ENCODE assay signal across 21 cellular contexts in genomic region chr17:28325221-28325620, GRCh38. TPM values are rescaled to one million over a fixed set of nuclear protein-coding genes. Genes with fewer than 3 reads are reported as not detected.
DNase-seq lines count a peak whose midpoint lies in the region; ATAC-seq and TF ChIP-seq lines count a peak whose summit lies in the region.
"Had no signal": no experiment of that assay in that cellular context is flagged by ENCODE, and none has a peak within 500 bp of the region (broad histone marks: within the 10 kb centered on the region; RNA-seq: fewer than 3 reads in every experiment).

No MANE protein-coding gene starts in this region.

- H3K36me3 Mint-ChIP-seq in GM23338 (ENCODE audit: low read depth) (peaks cover 71% of the 10 kb centered on the region), endodermal cell (ENCODE audit: low read depth) (peaks cover 54% of the 10 kb centered on the region), progenitor cell of endocrine pancreas (ENCODE audit: insufficient read depth) (peaks cover 17% of the 10 kb centered on the region)
- H3K36me3 Mint-ChIP-seq in activated T-helper 1 cell treated with anti-CD3 and anti-CD28 coated beads, Interleukin-12 subunit alpha, Interleukin-12 subunit beta, Interleukin-2, Interleukin-4 antibody, amounts not matched to agents 30 ng/mL and 10 ng/mL and 1 ng/mL, durations not matched to agents 14 hours and 24 hours and 36 hours (ENCODE audit: low read depth), result peaks cover 36% of the 10 kb centered on the region

- H2AFZ ChIP-seq in GM23338, result no peak overlapping the region

- no peak for TF ChIP-seq CTCF in GM23338 (conservative IDR thresholded peaks at IDR 0.05; ENCODE audit: low read depth in 2 of 2)
- no peak for TF ChIP-seq CTCF in endodermal cell (conservative IDR thresholded peaks at IDR 0.05)
- TF ChIP-seq CTCF in progenitor cell of endocrine pancreas (IDR thresholded peaks at IDR 0.05; ENCODE audit: unreplicated experiment), result no peak

- H3K4me3 ChIP-seq in GM23338 (no peak overlapping the region), endodermal cell (ENCODE audit: low read length) (no peak overlapping the region)
- H3K4me3 ChIP-seq: heart left ventricle, lung, ovary, sigmoid colon had no signal

- intact Hi-C loops in activated T-helper 1 cell treated with anti-CD3 and anti-CD28 coated beads, Interleukin-12 subunit alpha, Interleukin-12 subunit beta, Interleukin-2, Interleukin-4 antibody, amounts not matched to agents 30 ng/mL and 10 ng/mL and 1 ng/mL, durations not matched to agents 14 hours and 24 hours and 36 hours (cut with micrococcal nuclease), result no loop called here

- ATAC-seq in GM23338, result no peak
- ATAC-seq: heart left ventricle; stimulated activated memory B cell treated with anti-CD40 and anti-IgM and Interleukin-4, amounts not matched to agents 10 μg/mL and 1 μg/mL and 100 μg/mL, for 72 hours had no signal

- H3K27me3 ChIP-seq in GM23338 (ENCODE audit: insufficient read depth) (no peaks in the 10 kb centered on the region), endodermal cell (ENCODE audit: control insufficient read depth, insufficient read depth, low read length, poor library complexity, severe bottlenecking) (no peaks in the 10 kb centered on the region)
- H3K27me3 ChIP-seq: BE2C, heart left ventricle, ovary, sigmoid colon had no signal

- peaks cover 28% of the 10 kb centered on the region; the same call in 1 of the 2 replicates for H3F3A ChIP-seq in GM23338 (replicated peaks; ENCODE audit: low read depth)

- no peaks in the 10 kb centered on the region for H3K9me3 ChIP-seq in endodermal cell (ENCODE audit: control insufficient read depth, low read length)
- H3K9me3 ChIP-seq: BE2C, heart left ventricle, ovary, sigmoid colon had no signal

- H3K9me2 ChIP-seq in GM23338 (ENCODE audit: insufficient read depth), result no peaks in the 10 kb centered on the region

- H3K27me3 Mint-ChIP-seq in GM23338 (ENCODE audit: insufficient read depth, low read depth, poor library complexity), result peaks cover 5% of the 10 kb centered on the region
- no peaks in the 10 kb centered on the region for H3K27me3 Mint-ChIP-seq in endodermal cell (ENCODE audit: insufficient read depth)
- H3K27me3 Mint-ChIP-seq in progenitor cell of endocrine pancreas, result no peaks in the 10 kb centered on the region
- H3K27me3 Mint-ChIP-seq in activated T-helper 1 cell treated with anti-CD3 and anti-CD28 coated beads, Interleukin-12 subunit alpha, Interleukin-12 subunit beta, Interleukin-2, Interleukin-4 antibody, amounts not matched to agents 30 ng/mL and 10 ng/mL and 1 ng/mL, durations not matched to agents 14 hours and 24 hours and 36 hours (ENCODE audit: insufficient read depth), result no peaks in the 10 kb centered on the region
- H3K27me3 Mint-ChIP-seq: stimulated activated memory B cell treated with anti-CD40 and anti-IgM and Interleukin-4, amounts not matched to agents 10 μg/mL and 1 μg/mL and 100 μg/mL, for 72 hours had no signal

- peak overlapping the region; percentile 7; the same call in 1 of the 2 replicates for H3K27ac ChIP-seq in GM23338 (ENCODE audit: low read depth)
- peak overlapping the region; percentile 43 for H3K27ac ChIP-seq in endodermal cell (ENCODE audit: low read depth, low read length)
- H3K27ac ChIP-seq: heart left ventricle, ovary, sigmoid colon had no signal

- no peak overlapping the region for H3K9ac ChIP-seq in endodermal cell (ENCODE audit: extremely low read depth, low read length, poor library complexity, severe bottlenecking)

- H3K4me1 Mint-ChIP-seq in GM23338 (peaks cover 26% of the 10 kb centered on the region), endodermal cell (peaks cover 41% of the 10 kb centered on the region), progenitor cell of endocrine pancreas (ENCODE audit: low read depth) (peaks cover 51% of the 10 kb centered on the region)
- H3K4me1 Mint-ChIP-seq in activated T-helper 1 cell treated with anti-CD3 and anti-CD28 coated beads, Interleukin-12 subunit alpha, Interleukin-12 subunit beta, Interleukin-2, Interleukin-4 antibody, amounts not matched to agents 30 ng/mL and 10 ng/mL and 1 ng/mL, durations not matched to agents 14 hours and 24 hours and 36 hours (ENCODE audit: low read depth), result peaks cover 38% of the 10 kb centered on the region

- H3K4me1 ChIP-seq in GM23338 (ENCODE audit: insufficient read depth) (peaks cover 36% of the 10 kb centered on the region), endodermal cell (ENCODE audit: control insufficient read depth, insufficient read depth, low read length) (peaks cover 16% of the 10 kb centered on the region)
- H3K4me1 ChIP-seq: BE2C had no signal

- H3K4me2 ChIP-seq in GM23338, result no peak overlapping the region

- H3K27ac Mint-ChIP-seq in GM23338, result no peak overlapping the region
- H3K27ac Mint-ChIP-seq in endodermal cell, result peak overlapping the region; percentile 46
- H3K27ac Mint-ChIP-seq in progenitor cell of endocrine pancreas, result peak overlapping the region; percentile 19
- H3K27ac Mint-ChIP-seq in activated T-helper 1 cell treated with anti-CD3 and anti-CD28 coated beads, Interleukin-12 subunit alpha, Interleukin-12 subunit beta, Interleukin-2, Interleukin-4 antibody, amounts not matched to agents 30 ng/mL and 10 ng/mL and 1 ng/mL, durations not matched to agents 14 hours and 24 hours and 36 hours, result no peak overlapping the region
- H3K27ac Mint-ChIP-seq: activated naive CD4-positive, alpha-beta T cell treated with anti-CD3 and anti-CD28 coated beads for 36 hours; immature natural killer cell; stimulated activated memory B cell treated with anti-CD40 and anti-IgM and Interleukin-4, amounts not matched to agents 10 μg/mL and 1 μg/mL and 100 μg/mL, for 72 hours had no signal

- H3K9me3 Mint-ChIP-seq in GM23338, result no peaks in the 10 kb centered on the region
- no peaks in the 10 kb centered on the region for H3K9me3 Mint-ChIP-seq in endodermal cell
- no peaks in the 10 kb centered on the region for H3K9me3 Mint-ChIP-seq in progenitor cell of endocrine pancreas (ENCODE audit: low read depth)
- H3K9me3 Mint-ChIP-seq in activated T-helper 1 cell treated with anti-CD3 and anti-CD28 coated beads, Interleukin-12 subunit alpha, Interleukin-12 subunit beta, Interleukin-2, Interleukin-4 antibody, amounts not matched to agents 30 ng/mL and 10 ng/mL and 1 ng/mL, durations not matched to agents 14 hours and 24 hours and 36 hours, result no peaks in the 10 kb centered on the region
- H3K9me3 Mint-ChIP-seq: activated naive CD4-positive, alpha-beta T cell treated with anti-CD3 and anti-CD28 coated beads for 36 hours; immature natural killer cell; stimulated activated memory B cell treated with anti-CD40 and anti-IgM and Interleukin-4, amounts not matched to agents 10 μg/mL and 1 μg/mL and 100 μg/mL, for 72 hours had no signal

- DNase-seq in GM23338 (ENCODE audit: low spot score) (no peak), NCI-H82 (lab: John Stamatoyannopoulos, UW) (peak; percentile 68), endodermal cell (peak; percentile 23), progenitor cell of endocrine pancreas (ENCODE audit: low spot score, unreplicated experiment) (no peak), activated gamma-delta T cell (lab: John Stamatoyannopoulos, UW) (no peak), Kasumi-1 (lab: John Stamatoyannopoulos, UW) (no peak)
- DNase-seq in activated T-helper 1 cell treated with anti-CD3 and anti-CD28 coated beads, Interleukin-12 subunit alpha, Interleukin-12 subunit beta, Interleukin-2, Interleukin-4 antibody, amounts not matched to agents 30 ng/mL and 10 ng/mL and 1 ng/mL, durations not matched to agents 14 hours and 24 hours and 36 hours (ENCODE audit: low spot score), result no peak
- DNase-seq: activated CD4-positive, alpha-beta T cell treated with anti-CD3 and anti-CD28 coated beads, Interleukin-2, amount 50 U/mL, for 4 hours; activated naive CD4-positive, alpha-beta T cell treated with anti-CD3 and anti-CD28 coated beads for 36 hours; BE2C; H7; heart left ventricle; immature natural killer cell; NCI-H1105 treated with DMSO at 0.1 percent for 48 hours; ovary had no signal

- H4K20me1 ChIP-seq in GM23338 (replicated peaks; ENCODE audit: insufficient read depth), result peaks cover 72% of the 10 kb centered on the region

- WGBS in endodermal cell (ENCODE audit: insufficient coverage in 1 of 2, insufficient read length in 1 of 2), 2 experiments, result 89 to 90% methylated on average over 5 of the region's 5 CpGs

- H3K36me3 ChIP-seq in GM23338 (ENCODE audit: insufficient read depth) (peaks cover 22% of the 10 kb centered on the region), endodermal cell (ENCODE audit: control insufficient read depth, insufficient read depth, low read length) (peaks cover 44% of the 10 kb centered on the region)
- H3K36me3 ChIP-seq: ovary had no signal

- no peak overlapping the region; the same call in 2 of the 3 replicates for H3K4me3 Mint-ChIP-seq in GM23338
- H3K4me3 Mint-ChIP-seq in endodermal cell, result no peak overlapping the region
- no peak overlapping the region for H3K4me3 Mint-ChIP-seq in progenitor cell of endocrine pancreas (ENCODE audit: low read depth)
- no peak overlapping the region for H3K4me3 Mint-ChIP-seq in activated T-helper 1 cell treated with anti-CD3 and anti-CD28 coated beads, Interleukin-12 subunit alpha, Interleukin-12 subunit beta, Interleukin-2, Interleukin-4 antibody, amounts not matched to agents 30 ng/mL and 10 ng/mL and 1 ng/mL, durations not matched to agents 14 hours and 24 hours and 36 hours
- H3K4me3 Mint-ChIP-seq: activated naive CD4-positive, alpha-beta T cell treated with anti-CD3 and anti-CD28 coated beads for 36 hours; immature natural killer cell; stimulated activated memory B cell treated with anti-CD40 and anti-IgM and Interleukin-4, amounts not matched to agents 10 μg/mL and 1 μg/mL and 100 μg/mL, for 72 hours had no signal

- H3K79me2 ChIP-seq in GM23338 (replicated peaks; ENCODE audit: insufficient read depth), result peaks cover 60% of the 10 kb centered on the region

RNA-seq across cellular contexts. Expression of gene TMEM97, which starts 6.2 kb away (rescaled TPM):
- total RNA-seq in GM23338 (2014; rRNA removed; shearing (Covaris generic)), result 101 and 106 TPM in 2 replicates
- 216 and 225 TPM in 2 replicates for polyA plus RNA-seq in GM23338 (2016; fragmentation: Nextera tagmentation; extraction: Ambion mirVana)
- total RNA-seq in endodermal cell (10 to 100 TPM; 72.1 to 80.7 TPM), progenitor cell of endocrine pancreas (93.8 and 102 TPM in 2 replicates)
- 137 TPM for polyA plus RNA-seq in endodermal cell (2013, experiment 1 of 2)
- 133 TPM for polyA plus RNA-seq in endodermal cell (2013, experiment 2 of 2)
- total RNA-seq in activated T-helper 1 cell treated with anti-CD3 and anti-CD28 coated beads, Interleukin-12 subunit alpha, Interleukin-12 subunit beta, Interleukin-2, Interleukin-4 antibody, amounts not matched to agents 30 ng/mL and 10 ng/mL and 1 ng/mL, durations not matched to agents 14 hours and 24 hours and 36 hours, result 60.9 and 64.5 TPM in 2 replicates

RNA-seq across cellular contexts. Expression of gene IFT20, which starts 10.1 kb away (rescaled TPM):
- total RNA-seq in GM23338 (2014; rRNA removed; shearing (Covaris generic)), result 6.8 and 13.2 TPM in 2 replicates
- 31.4 and 32.3 TPM in 2 replicates for polyA plus RNA-seq in GM23338 (2016; fragmentation: Nextera tagmentation; extraction: Ambion mirVana)
- total RNA-seq in endodermal cell, result 10 to 100 TPM; 28.9 to 34.3 TPM
- polyA plus RNA-seq in endodermal cell (2013, experiment 1 of 2), result 34.4 TPM
- 35.6 TPM for polyA plus RNA-seq in endodermal cell (2013, experiment 2 of 2)
- total RNA-seq in progenitor cell of endocrine pancreas, result 35.4 and 41.0 TPM in 2 replicates
- total RNA-seq in activated T-helper 1 cell treated with anti-CD3 and anti-CD28 coated beads, Interleukin-12 subunit alpha, Interleukin-12 subunit beta, Interleukin-2, Interleukin-4 antibody, amounts not matched to agents 30 ng/mL and 10 ng/mL and 1 ng/mL, durations not matched to agents 14 hours and 24 hours and 36 hours, result 21.3 and 25.8 TPM in 2 replicates

RNA-seq across cellular contexts. Expression of gene TNFAIP1, which starts 10.3 kb away (rescaled TPM):
- total RNA-seq in GM23338 (2014; rRNA removed; shearing (Covaris generic)), result 8.9 and 13.1 TPM in 2 replicates
- polyA plus RNA-seq in GM23338 (2016; fragmentation: Nextera tagmentation; extraction: Ambion mirVana), result 6.3 and 6.4 TPM in 2 replicates
- total RNA-seq in endodermal cell (10 to 100 TPM; 29.9 to 36.1 TPM), progenitor cell of endocrine pancreas (50.9 and 51.0 TPM in 2 replicates)
- polyA plus RNA-seq in endodermal cell (2013, experiment 1 of 2), result 29.7 TPM
- polyA plus RNA-seq in endodermal cell (2013, experiment 2 of 2), result 27.6 TPM
- total RNA-seq in activated T-helper 1 cell treated with anti-CD3 and anti-CD28 coated beads, Interleukin-12 subunit alpha, Interleukin-12 subunit beta, Interleukin-2, Interleukin-4 antibody, amounts not matched to agents 30 ng/mL and 10 ng/mL and 1 ng/mL, durations not matched to agents 14 hours and 24 hours and 36 hours, result 35.1 and 39.9 TPM in 2 replicates

RNA-seq across cellular contexts. Expression of gene POLDIP2, which starts 32.1 kb away (rescaled TPM):
- 70.6 and 77.1 TPM in 2 replicates for total RNA-seq in GM23338 (2014; rRNA removed; shearing (Covaris generic))
- 40.7 and 45.7 TPM in 2 replicates for polyA plus RNA-seq in GM23338 (2016; fragmentation: Nextera tagmentation; extraction: Ambion mirVana)
- total RNA-seq in endodermal cell, result 10 to 100 TPM; 69.0 to 72.1 TPM
- polyA plus RNA-seq in endodermal cell (2013, experiment 1 of 2), result 56.7 TPM
- polyA plus RNA-seq in endodermal cell (2013, experiment 2 of 2), result 51.2 TPM
- total RNA-seq in progenitor cell of endocrine pancreas, result 66.0 and 68.6 TPM in 2 replicates
- total RNA-seq in activated T-helper 1 cell treated with anti-CD3 and anti-CD28 coated beads, Interleukin-12 subunit alpha, Interleukin-12 subunit beta, Interleukin-2, Interleukin-4 antibody, amounts not matched to agents 30 ng/mL and 10 ng/mL and 1 ng/mL, durations not matched to agents 14 hours and 24 hours and 36 hours, result 110 and 114 TPM in 2 replicates

RNA-seq across cellular contexts. Expression of gene SEBOX, which starts 39.8 kb away (rescaled TPM):
- not detected in 2 replicates for total RNA-seq in GM23338 (2014; rRNA removed; shearing (Covaris generic))
- polyA plus RNA-seq in GM23338 (2016; fragmentation: Nextera tagmentation; extraction: Ambion mirVana), result not detected in 2 replicates
- total RNA-seq in endodermal cell (not detected), progenitor cell of endocrine pancreas (not detected in 2 replicates)
- not detected for polyA plus RNA-seq in endodermal cell (2013, experiment 1 of 2)
- not detected for polyA plus RNA-seq in endodermal cell (2013, experiment 2 of 2)
- total RNA-seq in activated T-helper 1 cell treated with anti-CD3 and anti-CD28 coated beads, Interleukin-12 subunit alpha, Interleukin-12 subunit beta, Interleukin-2, Interleukin-4 antibody, amounts not matched to agents 30 ng/mL and 10 ng/mL and 1 ng/mL, durations not matched to agents 14 hours and 24 hours and 36 hours, result not detected in 2 replicates
- total RNA-seq: activated naive CD4-positive, alpha-beta T cell treated with anti-CD3 and anti-CD28 coated beads for 36 hours; chondrocyte; H7; heart left ventricle; LHCN-M2; lung; ovary; sigmoid colon had no signal
- polyA plus RNA-seq: heart left ventricle, immature natural killer cell, lung, ovary, sigmoid colon, thymus had no signal

Comparison
In these comparisons a context has a peak if more than half of its experiments do, and no peak if none do; other contexts are left out.
1. DNase-seq: peak in NCI-H82 (single experiment) and endodermal cell (single experiment); none in GM23338 (single experiment), progenitor cell of endocrine pancreas (single experiment), activated gamma-delta T cell (single experiment), Kasumi-1 (0 of 2) and activated T-helper 1 cell treated with anti-CD3 and anti-CD28 coated beads, Interleukin-12 subunit alpha, Interleukin-12 subunit beta, Interleukin-2, Interleukin-4 antibody, amounts not matched to agents 30 ng/mL and 10 ng/mL and 1 ng/mL, durations not matched to agents 14 hours and 24 hours and 36 hours (single experiment).
2. H3K27ac Mint-ChIP-seq: peak in endodermal cell (single experiment) and progenitor cell of endocrine pancreas (single experiment); none in GM23338 (single experiment) and activated T-helper 1 cell treated with anti-CD3 and anti-CD28 coated beads, Interleukin-12 subunit alpha, Interleukin-12 subunit beta, Interleukin-2, Interleukin-4 antibody, amounts not matched to agents 30 ng/mL and 10 ng/mL and 1 ng/mL, durations not matched to agents 14 hours and 24 hours and 36 hours (single experiment).